Comparison of ENCODE assay signal across 8 cellular contexts in genomic region chr1:39973503-39974135, GRCh38. TPM values are rescaled to one million over a fixed set of nuclear protein-coding genes. Genes with fewer than 3 reads are reported as not detected.
A peak's percentile ranks its signal among the peaks of the same experiment; 100 is the strongest.
DNase-seq lines count a peak whose midpoint lies in the region; ATAC-seq and TF ChIP-seq lines count a peak whose summit lies in the region.

No MANE protein-coding gene starts in this region.

- no peaks in the 10 kb centered on the region for H3K9me3 ChIP-seq in A673 (ENCODE audit: low read depth, low read length, poor library complexity, severe bottlenecking)

- H3K27me3 ChIP-seq in A673 (replicated peaks; ENCODE audit: insufficient read depth, low read depth, low read length, poor library complexity), result no peaks in the 10 kb centered on the region

- no peaks in the 10 kb centered on the region for H3K27me3 Mint-ChIP-seq in central memory CD8-positive, alpha-beta T cell

- no TSS peak for BruUV-seq in A673 (replicated peaks; lab: Mats Ljungman, UMichigan)

- DNase-seq in A673 (ENCODE audit: low spot score), result peak; percentile 75
- peak; percentile 87 for DNase-seq in NCI-H2196 (lab: John Stamatoyannopoulos, UW; ENCODE audit: unreplicated experiment)
- peak; percentile 56 to 67 for DNase-seq in central memory CD8-positive, alpha-beta T cell (ENCODE audit: low spot score in 2 of 2)
- peak; percentile 75 for DNase-seq in kidney tubule cell (ENCODE audit: low spot score)
- peak; percentile 81 for DNase-seq in stimulated activated CD4-positive, alpha-beta T cell treated with anti-CD3 and anti-CD28 coated beads, Interleukin-4, amount 100 ng/mL, for 24 hours

- no peak overlapping the region for H3K27ac Mint-ChIP-seq in central memory CD8-positive, alpha-beta T cell (ENCODE audit: low read depth)

- H3K27ac ChIP-seq in A673 (ENCODE audit: low read depth, low read length, poor library complexity, severe bottlenecking), result no peak overlapping the region

- H3K4me1 ChIP-seq in A673 (ENCODE audit: insufficient read depth, low read length, poor library complexity, severe bottlenecking), result no peaks in the 10 kb centered on the region

- no peaks in the 10 kb centered on the region for H3K9me3 Mint-ChIP-seq in central memory CD8-positive, alpha-beta T cell

- intact Hi-C loops in A673 (cut with micrococcal nuclease; ENCODE audit: unreplicated experiment), result loop anchor here (1.0 kb wide), 1 partner anchor 157 kb away; no protein-coding TSS in a partner anchor

- H3K36me3 ChIP-seq in A673 (ENCODE audit: insufficient read depth, low read length, poor library complexity, severe bottlenecking), result no peaks in the 10 kb centered on the region

- CTCF ChIA-PET in A673 (lab: Charles Lee), result interaction anchor here (0.7 to 1.0 kb wide), 3 partner anchors 54 to 156 kb away, joined by 3 to 6 read pairs (median 6); no protein-coding TSS in a partner anchor

- peak; percentile 99 for TF ChIP-seq CTCF in A673 (conservative IDR thresholded peaks at IDR 0.05; ENCODE audit: low read depth, low read length)

- peak; percentile 44 for ATAC-seq in GM18867 (IDR thresholded peaks at IDR 0.05; ENCODE audit: unreplicated experiment)
- ATAC-seq in activated CD4-positive, CD25-positive, alpha-beta regulatory T cell treated with anti-CD3 and anti-CD28 coated beads, Interleukin-2, amount 50 U/mL, for 24 hours, result peak; percentile 68 to 76
- ATAC-seq in central memory CD8-positive, alpha-beta T cell (replicated peaks; ENCODE audit: extremely low read depth, poor library complexity, severe bottlenecking), result no peak
- ATAC-seq in HG03280 (IDR thresholded peaks at IDR 0.05; ENCODE audit: unreplicated experiment), result no peak

- H3K36me3 Mint-ChIP-seq in central memory CD8-positive, alpha-beta T cell (ENCODE audit: insufficient read depth), result peaks cover 2% of the 10 kb centered on the region

- H3K4me3 Mint-ChIP-seq in central memory CD8-positive, alpha-beta T cell, result no peak overlapping the region

- no peak overlapping the region for H3K4me3 ChIP-seq in A673 (ENCODE audit: low read depth, low read length, poor library complexity, severe bottlenecking)

- peaks cover 7% of the 10 kb centered on the region for H3K4me1 Mint-ChIP-seq in central memory CD8-positive, alpha-beta T cell

- POLR2A ChIA-PET in A673 (lab: Charles Lee; ENCODE audit: low non-redundant PET), result no interaction called here

RNA-seq across cellular contexts. Expression of gene MFSD2A, which starts 18.7 kb away (rescaled TPM):
- total RNA-seq in A673 (2021), result 6.8 and 7.4 TPM in 2 replicates

Comparison
In these comparisons a context has a peak if more than half of its experiments do, and no peak if none do; other contexts are left out.
1. ATAC-seq: peak in GM18867 (single experiment) and activated CD4-positive, CD25-positive, alpha-beta regulatory T cell treated with anti-CD3 and anti-CD28 coated beads, Interleukin-2, amount 50 U/mL, for 24 hours (2 of 2); none in central memory CD8-positive, alpha-beta T cell (single experiment) and HG03280 (single experiment).
2. Peak in every context shown above with its lines, with median percentiles within 50 percentile points of each other: DNase-seq.